ENCODE assay signal across 29 cellular contexts in genomic region chr12:31612819-31613218, GRCh38.
"Had no signal": no experiment of that assay in that cellular context is flagged by ENCODE, and none has a peak within 500 bp of the region (broad histone marks: within the 10 kb centered on the region; RNA-seq: fewer than 3 reads in every experiment).

No MANE protein-coding gene starts in this region.

- H3K27me3 ChIP-seq: ascending aorta, cardiac muscle cell had no signal

- H3K4me1 ChIP-seq: ascending aorta had no signal

- H3K4me3 ChIP-seq: ascending aorta, cardiac muscle cell had no signal

- DNase-seq: activated B cell treated with CpG ODN at 0.5 μM for 24 hours; activated CD4-positive, alpha-beta memory T cell treated with anti-CD3 and anti-CD28 coated beads, Interleukin-2, amount 10 ng/mL, durations not matched to agents 7 days and 5 days; activated CD4-positive, alpha-beta T cell treated with anti-CD3 and anti-CD28 coated beads for 1 hour; activated CD4-positive, alpha-beta T cell treated with anti-CD3 and anti-CD28 coated beads for 36 hours; activated CD4-positive, alpha-beta T cell treated with anti-CD3 and anti-CD28 coated beads for 48 hours; activated CD4-positive, alpha-beta T cell treated with anti-CD3 and anti-CD28 coated beads, Interleukin-2, amount 10 ng/mL, durations not matched to agents 7 days and 5 days; activated CD4-positive, alpha-beta T cell treated with anti-CD3 and anti-CD28 coated beads, Interleukin-2, amount 50 U/mL, for 48 hours; activated CD8-positive, alpha-beta memory T cell treated with anti-CD3 and anti-CD28 coated beads for 24 hours; activated CD8-positive, alpha-beta memory T cell treated with anti-CD3 and anti-CD28 coated beads, Interleukin-2, amount 10 ng/mL, durations not matched to agents 7 days and 5 days; activated CD8-positive, alpha-beta memory T cell treated with anti-CD3 and anti-CD28 coated beads, Interleukin-2, amount 50 U/mL, for 48 hours; activated CD8-positive, alpha-beta T cell treated with anti-CD3 and anti-CD28 coated beads, Interleukin-2, amount 10 ng/mL, durations not matched to agents 7 days and 5 days; activated effector memory CD4-positive, alpha-beta T cell treated with Interleukin-2 at 50 U/mL for 16 hours; activated gamma-delta T cell; activated naive CD4-positive, alpha-beta T cell treated with anti-CD3 and anti-CD28 coated beads, Interleukin-2, amount 10 ng/mL, durations not matched to agents 7 days and 5 days; activated naive CD4-positive, alpha-beta T cell treated with Interleukin-2 at 50 U/mL for 16 hours; activated naive CD8-positive, alpha-beta T cell treated with anti-CD3 and anti-CD28 coated beads, Interleukin-2, amount 10 ng/mL, durations not matched to agents 7 days and 5 days; activated naive CD8-positive, alpha-beta T cell treated with anti-CD3 and anti-CD28 coated beads, Interleukin-2, amount 50 U/mL, for 24 hours; activated T-cell treated with anti-CD3 and anti-CD28 coated beads, Interleukin-2, amount 50 U/mL, for 24 hours; activated T-cell treated with anti-CD3 and anti-CD28 coated beads, Interleukin-2, amount 50 U/mL, for 48 hours; amygdala; anterior cingulate cortex; caudate nucleus; cerebellar nuclear complex; T-helper 1 cell; T-helper 2 cell; T-helper 9 cell had no signal

- H3K27ac ChIP-seq: ascending aorta, cardiac muscle cell had no signal

- FAIRE-seq: bronchial epithelial cell had no signal

- H3K36me3 ChIP-seq: ascending aorta, cardiac muscle cell had no signal

- ATAC-seq: activated CD4-positive, alpha-beta T cell treated with anti-CD3 and anti-CD28 coated beads for 36 hours; activated CD8-positive, alpha-beta memory T cell treated with anti-CD3 and anti-CD28 coated beads, Interleukin-2, amount 10 ng/mL, durations not matched to agents 7 days and 5 days; activated CD8-positive, alpha-beta T cell treated with anti-CD3 and anti-CD28 coated beads, Interleukin-2, amount 10 ng/mL, durations not matched to agents 7 days and 5 days; activated naive CD8-positive, alpha-beta T cell treated with anti-CD3 and anti-CD28 coated beads, Interleukin-2, amount 50 U/mL, for 24 hours had no signal
